ENCODE assay signal across 8 cellular contexts in the genomic region with DNA sequence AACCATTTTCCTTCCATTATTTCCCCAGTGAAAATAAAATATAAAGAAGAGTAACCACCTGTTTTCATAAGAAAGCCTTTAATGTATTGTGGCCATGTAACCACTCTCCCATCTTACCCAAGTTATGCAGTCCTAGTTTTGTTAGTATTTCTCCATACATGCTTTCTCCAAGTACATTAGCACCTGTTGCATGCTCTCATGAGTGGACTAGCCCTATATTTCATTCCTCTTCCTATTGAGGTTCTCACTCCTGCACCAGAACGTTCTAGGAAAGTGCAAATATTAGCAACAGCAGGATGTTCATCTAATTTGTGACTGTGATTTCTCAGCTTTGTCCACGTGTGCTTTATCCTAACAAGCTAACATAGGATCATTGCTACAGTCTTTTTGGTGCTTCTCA.
"Had no signal": no experiment of that assay in that cellular context is flagged by ENCODE, and none has a peak within 500 bp of the region (broad histone marks: within the 10 kb centered on the region; RNA-seq: fewer than 3 reads in every experiment).

No MANE protein-coding gene starts in this region.

- DNase-seq: GM23248, GOT3, H7, IMR-90, KG1 had no signal

- ATAC-seq: HCT116, K562 had no signal

- FAIRE-seq: HTR-8/SVneo, K562 had no signal

- H3K27ac ChIP-seq: GM23248 had no signal
